ENCODE assay signal across 1 cellular context in the genomic region with DNA sequence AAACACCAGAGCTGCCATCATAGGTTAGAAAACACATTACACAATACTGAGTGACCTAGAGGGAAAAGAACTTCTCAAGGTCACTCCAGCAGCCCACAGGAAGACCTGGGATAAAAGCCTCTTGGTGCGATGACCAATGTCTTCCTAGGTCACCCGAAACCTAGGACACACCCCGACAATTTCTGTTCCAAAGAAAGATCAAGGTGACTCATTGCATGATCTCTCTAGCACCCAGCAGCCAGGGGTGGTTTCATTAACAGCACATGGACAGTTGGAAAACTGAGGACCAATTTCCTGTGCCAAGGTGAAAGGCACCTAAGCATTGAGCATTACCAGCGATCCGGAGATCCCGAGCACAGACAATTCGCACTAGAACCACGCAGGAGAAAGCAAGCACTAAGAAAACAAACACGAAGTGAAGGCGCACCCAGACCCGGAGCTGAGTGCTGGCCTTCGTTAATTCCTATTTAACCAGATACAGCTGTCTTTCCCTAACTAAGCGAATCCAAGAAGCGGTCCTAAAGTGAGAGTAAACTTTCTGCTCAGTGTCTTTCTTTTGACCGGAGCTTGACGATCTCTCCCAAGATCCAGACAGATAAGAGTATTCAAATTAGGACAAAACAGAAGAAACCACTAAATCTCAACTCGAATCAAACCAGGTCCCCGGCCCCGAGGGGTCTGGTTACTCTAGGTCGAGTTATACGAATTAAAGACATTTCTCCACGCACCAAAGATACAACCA.
TF ChIP-seq lines count a peak whose summit lies in the region.

No MANE protein-coding gene starts in this region.

TF ChIP-seq in HepG2, 621 proteins besides CTCF, POLR2A, EP300 and RAD21 (continued from another document and continues in another):
- TF ChIP-seq, protein P1, sequence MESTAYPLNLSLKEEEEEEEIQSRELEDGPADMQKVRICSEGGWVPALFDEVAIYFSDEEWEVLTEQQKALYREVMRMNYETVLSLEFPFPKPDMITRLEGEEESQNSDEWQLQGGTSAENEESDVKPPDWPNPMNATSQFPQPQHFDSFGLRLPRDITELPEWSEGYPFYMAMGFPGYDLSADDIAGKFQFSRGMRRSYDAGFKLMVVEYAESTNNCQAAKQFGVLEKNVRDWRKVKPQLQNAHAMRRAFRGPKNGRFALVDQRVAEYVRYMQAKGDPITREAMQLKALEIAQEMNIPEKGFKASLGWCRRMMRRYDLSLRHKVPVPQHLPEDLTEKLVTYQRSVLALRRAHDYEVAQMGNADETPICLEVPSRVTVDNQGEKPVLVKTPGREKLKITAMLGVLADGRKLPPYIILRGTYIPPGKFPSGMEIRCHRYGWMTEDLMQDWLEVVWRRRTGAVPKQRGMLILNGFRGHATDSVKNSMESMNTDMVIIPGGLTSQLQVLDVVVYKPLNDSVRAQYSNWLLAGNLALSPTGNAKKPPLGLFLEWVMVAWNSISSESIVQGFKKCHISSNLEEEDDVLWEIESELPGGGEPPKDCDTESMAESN (CRISPR knock-in tag; conservative IDR thresholded peaks at IDR 0.05) = no peak
- TF ChIP-seq ZNF350 (CRISPR knock-in tag; IDR thresholded peaks at IDR 0.05; ENCODE audit: borderline replicate concordance, low read depth) = no peak
- peak; percentile 57 for TF ChIP-seq GATAD2A (CRISPR knock-in tag; IDR thresholded peaks at IDR 0.05)
- TF ChIP-seq, protein P2, sequence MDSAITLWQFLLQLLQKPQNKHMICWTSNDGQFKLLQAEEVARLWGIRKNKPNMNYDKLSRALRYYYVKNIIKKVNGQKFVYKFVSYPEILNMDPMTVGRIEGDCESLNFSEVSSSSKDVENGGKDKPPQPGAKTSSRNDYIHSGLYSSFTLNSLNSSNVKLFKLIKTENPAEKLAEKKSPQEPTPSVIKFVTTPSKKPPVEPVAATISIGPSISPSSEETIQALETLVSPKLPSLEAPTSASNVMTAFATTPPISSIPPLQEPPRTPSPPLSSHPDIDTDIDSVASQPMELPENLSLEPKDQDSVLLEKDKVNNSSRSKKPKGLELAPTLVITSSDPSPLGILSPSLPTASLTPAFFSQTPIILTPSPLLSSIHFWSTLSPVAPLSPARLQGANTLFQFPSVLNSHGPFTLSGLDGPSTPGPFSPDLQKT (CRISPR knock-in tag; IDR thresholded peaks at IDR 0.05; ENCODE audit: borderline replicate concordance) = no peak
- no peak for TF ChIP-seq TEAD3 (CRISPR knock-in tag; optimal IDR thresholded peaks at IDR 0.05; ENCODE audit: borderline replicate concordance)
- no peak for TF ChIP-seq ZNF124 (CRISPR knock-in tag; IDR thresholded peaks at IDR 0.05)
- TF ChIP-seq ZNF563 (CRISPR knock-in tag; IDR thresholded peaks at IDR 0.05) = no peak
- TF ChIP-seq ZSCAN25 (CRISPR knock-in tag; IDR thresholded peaks at IDR 0.05) = 0 out of 2 replicates have a peak, but pooled peaks have one; percentile 31
- no peak; the same call in 1 of the 2 replicates for TF ChIP-seq ISL2 (CRISPR knock-in tag; IDR thresholded peaks at IDR 0.05)
- 0 out of 2 replicates have a peak, but pooled peaks have one; percentile 4 for TF ChIP-seq FOXJ3 (CRISPR knock-in tag; IDR thresholded peaks at IDR 0.05; ENCODE audit: borderline replicate concordance)
- TF ChIP-seq, protein P3, sequence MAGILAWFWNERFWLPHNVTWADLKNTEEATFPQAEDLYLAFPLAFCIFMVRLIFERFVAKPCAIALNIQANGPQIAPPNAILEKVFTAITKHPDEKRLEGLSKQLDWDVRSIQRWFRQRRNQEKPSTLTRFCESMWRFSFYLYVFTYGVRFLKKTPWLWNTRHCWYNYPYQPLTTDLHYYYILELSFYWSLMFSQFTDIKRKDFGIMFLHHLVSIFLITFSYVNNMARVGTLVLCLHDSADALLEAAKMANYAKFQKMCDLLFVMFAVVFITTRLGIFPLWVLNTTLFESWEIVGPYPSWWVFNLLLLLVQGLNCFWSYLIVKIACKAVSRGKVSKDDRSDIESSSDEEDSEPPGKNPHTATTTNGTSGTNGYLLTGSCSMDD (CRISPR knock-in tag; IDR thresholded peaks at IDR 0.05) = no peak
- no peak for TF ChIP-seq AKAP8 (CRISPR knock-in tag; IDR thresholded peaks at IDR 0.05)
- TF ChIP-seq CHCHD3 (CRISPR knock-in tag; IDR thresholded peaks at IDR 0.05) = no peak
- TF ChIP-seq HNRNPH1 (optimal IDR thresholded peaks at IDR 0.05; ENCODE audit: low read depth, low read length) = no peak
- TF ChIP-seq WIZ (CRISPR knock-in tag; IDR thresholded peaks at IDR 0.05) = 0 out of 2 replicates have a peak, but pooled peaks have one; percentile 29
- TF ChIP-seq EZH2 (conservative IDR thresholded peaks at IDR 0.05; ENCODE audit: low read depth, low read length) = peak; percentile 94
- TF ChIP-seq, protein P4, sequence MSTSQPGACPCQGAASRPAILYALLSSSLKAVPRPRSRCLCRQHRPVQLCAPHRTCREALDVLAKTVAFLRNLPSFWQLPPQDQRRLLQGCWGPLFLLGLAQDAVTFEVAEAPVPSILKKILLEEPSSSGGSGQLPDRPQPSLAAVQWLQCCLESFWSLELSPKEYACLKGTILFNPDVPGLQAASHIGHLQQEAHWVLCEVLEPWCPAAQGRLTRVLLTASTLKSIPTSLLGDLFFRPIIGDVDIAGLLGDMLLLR (CRISPR knock-in tag; IDR thresholded peaks at IDR 0.05) = no peak
- no peak for TF ChIP-seq ZIK1 (CRISPR knock-in tag; IDR thresholded peaks at IDR 0.05; ENCODE audit: borderline replicate concordance, low read depth)
- TF ChIP-seq TARDBP (CRISPR knock-in tag; IDR thresholded peaks at IDR 0.05) = no peak
- no peak for TF ChIP-seq TOPORS (CRISPR knock-in tag; IDR thresholded peaks at IDR 0.05)
- TF ChIP-seq, protein P5, sequence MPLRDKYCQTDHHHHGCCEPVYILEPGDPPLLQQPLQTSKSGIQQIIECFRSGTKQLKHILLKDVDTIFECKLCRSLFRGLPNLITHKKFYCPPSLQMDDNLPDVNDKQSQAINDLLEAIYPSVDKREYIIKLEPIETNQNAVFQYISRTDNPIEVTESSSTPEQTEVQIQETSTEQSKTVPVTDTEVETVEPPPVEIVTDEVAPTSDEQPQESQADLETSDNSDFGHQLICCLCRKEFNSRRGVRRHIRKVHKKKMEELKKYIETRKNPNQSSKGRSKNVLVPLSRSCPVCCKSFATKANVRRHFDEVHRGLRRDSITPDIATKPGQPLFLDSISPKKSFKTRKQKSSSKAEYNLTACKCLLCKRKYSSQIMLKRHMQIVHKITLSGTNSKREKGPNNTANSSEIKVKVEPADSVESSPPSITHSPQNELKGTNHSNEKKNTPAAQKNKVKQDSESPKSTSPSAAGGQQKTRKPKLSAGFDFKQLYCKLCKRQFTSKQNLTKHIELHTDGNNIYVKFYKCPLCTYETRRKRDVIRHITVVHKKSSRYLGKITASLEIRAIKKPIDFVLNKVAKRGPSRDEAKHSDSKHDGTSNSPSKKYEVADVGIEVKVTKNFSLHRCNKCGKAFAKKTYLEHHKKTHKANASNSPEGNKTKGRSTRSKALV (CRISPR knock-in tag; IDR thresholded peaks at IDR 0.05) = no peak
- TF ChIP-seq, protein P6, sequence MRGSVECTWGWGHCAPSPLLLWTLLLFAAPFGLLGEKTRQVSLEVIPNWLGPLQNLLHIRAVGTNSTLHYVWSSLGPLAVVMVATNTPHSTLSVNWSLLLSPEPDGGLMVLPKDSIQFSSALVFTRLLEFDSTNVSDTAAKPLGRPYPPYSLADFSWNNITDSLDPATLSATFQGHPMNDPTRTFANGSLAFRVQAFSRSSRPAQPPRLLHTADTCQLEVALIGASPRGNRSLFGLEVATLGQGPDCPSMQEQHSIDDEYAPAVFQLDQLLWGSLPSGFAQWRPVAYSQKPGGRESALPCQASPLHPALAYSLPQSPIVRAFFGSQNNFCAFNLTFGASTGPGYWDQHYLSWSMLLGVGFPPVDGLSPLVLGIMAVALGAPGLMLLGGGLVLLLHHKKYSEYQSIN (CRISPR knock-in tag; IDR thresholded peaks at IDR 0.05; ENCODE audit: borderline replicate concordance) = no peak
- TF ChIP-seq HMG20A (CRISPR knock-in tag; IDR thresholded peaks at IDR 0.05; ENCODE audit: borderline replicate concordance) = peak; percentile 55
- no peak for TF ChIP-seq REPIN1 (CRISPR knock-in tag; IDR thresholded peaks at IDR 0.05; ENCODE audit: borderline replicate concordance, low read depth)
- TF ChIP-seq, protein P7, sequence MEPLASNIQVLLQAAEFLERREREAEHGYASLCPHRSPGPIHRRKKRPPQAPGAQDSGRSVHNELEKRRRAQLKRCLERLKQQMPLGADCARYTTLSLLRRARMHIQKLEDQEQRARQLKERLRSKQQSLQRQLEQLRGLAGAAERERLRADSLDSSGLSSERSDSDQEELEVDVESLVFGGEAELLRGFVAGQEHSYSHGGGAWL (CRISPR knock-in tag; IDR thresholded peaks at IDR 0.05) = no peak
- TF ChIP-seq ZNF10 (CRISPR knock-in tag; IDR thresholded peaks at IDR 0.05; ENCODE audit: borderline replicate concordance, low read depth) = no peak
- TF ChIP-seq, protein P8, sequence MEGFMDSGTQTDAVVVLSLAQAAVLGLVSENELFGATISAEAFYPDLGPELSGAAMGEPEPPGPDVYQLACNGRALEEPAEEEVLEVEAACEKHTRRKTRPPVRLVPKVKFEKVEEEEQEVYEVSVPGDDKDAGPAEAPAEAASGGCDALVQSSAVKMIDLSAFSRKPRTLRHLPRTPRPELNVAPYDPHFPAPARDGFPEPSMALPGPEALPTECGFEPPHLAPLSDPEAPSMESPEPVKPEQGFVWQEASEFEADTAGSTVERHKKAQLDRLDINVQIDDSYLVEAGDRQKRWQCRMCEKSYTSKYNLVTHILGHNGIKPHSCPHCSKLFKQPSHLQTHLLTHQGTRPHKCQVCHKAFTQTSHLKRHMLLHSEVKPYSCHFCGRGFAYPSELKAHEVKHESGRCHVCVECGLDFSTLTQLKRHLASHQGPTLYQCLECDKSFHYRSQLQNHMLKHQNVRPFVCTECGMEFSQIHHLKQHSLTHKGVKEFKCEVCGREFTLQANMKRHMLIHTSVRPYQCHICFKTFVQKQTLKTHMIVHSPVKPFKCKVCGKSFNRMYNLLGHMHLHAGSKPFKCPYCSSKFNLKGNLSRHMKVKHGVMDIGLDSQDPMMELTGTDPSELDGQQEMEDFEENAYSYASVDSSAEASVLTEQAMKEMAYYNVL (CRISPR knock-in tag; IDR thresholded peaks at IDR 0.05; ENCODE audit: borderline replicate concordance) = no peak
- no peak for TF ChIP-seq DNMT3B (CRISPR knock-in tag; conservative IDR thresholded peaks at IDR 0.05)
- TF ChIP-seq ZNF225 (CRISPR knock-in tag; IDR thresholded peaks at IDR 0.05) = no peak
- TF ChIP-seq SCMH1 (CRISPR knock-in tag; IDR thresholded peaks at IDR 0.05; ENCODE audit: borderline replicate concordance) = no peak
- TF ChIP-seq TAF15 (IDR thresholded peaks at IDR 0.05; ENCODE audit: low read depth, low read length, poor library complexity, severe bottlenecking) = no peak
- TF ChIP-seq ZSCAN22 (CRISPR knock-in tag; IDR thresholded peaks at IDR 0.05) = no peak
- TF ChIP-seq SKI (IDR thresholded peaks at IDR 0.05; ENCODE audit: partially characterized antibody) = no peak
- no peak for TF ChIP-seq AGO2 (optimal IDR thresholded peaks at IDR 0.05; ENCODE audit: low read depth, low read length)
- TF ChIP-seq, protein P9, sequence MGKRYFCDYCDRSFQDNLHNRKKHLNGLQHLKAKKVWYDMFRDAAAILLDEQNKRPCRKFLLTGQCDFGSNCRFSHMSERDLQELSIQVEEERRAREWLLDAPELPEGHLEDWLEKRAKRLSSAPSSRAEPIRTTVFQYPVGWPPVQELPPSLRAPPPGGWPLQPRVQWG (CRISPR knock-in tag; IDR thresholded peaks at IDR 0.05; ENCODE audit: borderline replicate concordance, low read depth) = no peak
- TF ChIP-seq ZBTB38 (CRISPR knock-in tag; IDR thresholded peaks at IDR 0.05) = no peak
- TF ChIP-seq ZSCAN30 (CRISPR knock-in tag; IDR thresholded peaks at IDR 0.05) = no peak
- TF ChIP-seq ZNF337 (CRISPR knock-in tag; IDR thresholded peaks at IDR 0.05; ENCODE audit: borderline replicate concordance, low read depth) = no peak
- TF ChIP-seq, protein P10, sequence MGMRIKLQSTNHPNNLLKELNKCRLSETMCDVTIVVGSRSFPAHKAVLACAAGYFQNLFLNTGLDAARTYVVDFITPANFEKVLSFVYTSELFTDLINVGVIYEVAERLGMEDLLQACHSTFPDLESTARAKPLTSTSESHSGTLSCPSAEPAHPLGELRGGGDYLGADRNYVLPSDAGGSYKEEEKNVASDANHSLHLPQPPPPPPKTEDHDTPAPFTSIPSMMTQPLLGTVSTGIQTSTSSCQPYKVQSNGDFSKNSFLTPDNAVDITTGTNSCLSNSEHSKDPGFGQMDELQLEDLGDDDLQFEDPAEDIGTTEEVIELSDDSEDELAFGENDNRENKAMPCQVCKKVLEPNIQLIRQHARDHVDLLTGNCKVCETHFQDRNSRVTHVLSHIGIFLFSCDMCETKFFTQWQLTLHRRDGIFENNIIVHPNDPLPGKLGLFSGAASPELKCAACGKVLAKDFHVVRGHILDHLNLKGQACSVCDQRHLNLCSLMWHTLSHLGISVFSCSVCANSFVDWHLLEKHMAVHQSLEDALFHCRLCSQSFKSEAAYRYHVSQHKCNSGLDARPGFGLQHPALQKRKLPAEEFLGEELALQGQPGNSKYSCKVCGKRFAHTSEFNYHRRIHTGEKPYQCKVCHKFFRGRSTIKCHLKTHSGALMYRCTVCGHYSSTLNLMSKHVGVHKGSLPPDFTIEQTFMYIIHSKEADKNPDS (CRISPR knock-in tag; IDR thresholded peaks at IDR 0.05) = no peak
- no peak for TF ChIP-seq MYNN (CRISPR knock-in tag; IDR thresholded peaks at IDR 0.05; ENCODE audit: low read depth)
- no peak for TF ChIP-seq ZNF713 (CRISPR knock-in tag; IDR thresholded peaks at IDR 0.05)
- TF ChIP-seq, protein P11, sequence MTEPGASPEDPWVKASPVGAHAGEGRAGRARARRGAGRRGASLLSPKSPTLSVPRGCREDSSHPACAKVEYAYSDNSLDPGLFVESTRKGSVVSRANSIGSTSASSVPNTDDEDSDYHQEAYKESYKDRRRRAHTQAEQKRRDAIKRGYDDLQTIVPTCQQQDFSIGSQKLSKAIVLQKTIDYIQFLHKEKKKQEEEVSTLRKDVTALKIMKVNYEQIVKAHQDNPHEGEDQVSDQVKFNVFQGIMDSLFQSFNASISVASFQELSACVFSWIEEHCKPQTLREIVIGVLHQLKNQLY (CRISPR knock-in tag; IDR thresholded peaks at IDR 0.05) = no peak
